ENCODE assay signal across 19 cellular contexts in genomic region chr2:239013670-239013960, GRCh38.
A peak's percentile ranks its signal among the peaks of the same experiment; 100 is the strongest.
DNase-seq lines count a peak whose midpoint lies in the region; ATAC-seq, FAIRE-seq and TF ChIP-seq lines count a peak whose summit lies in the region.
"Had no signal": no experiment of that assay in that cellular context is flagged by ENCODE, and none has a peak within 500 bp of the region (broad histone marks: within the 10 kb centered on the region; RNA-seq: fewer than 3 reads in every experiment).

No MANE protein-coding gene starts in this region.

- DNase-seq in ACHN (peak; percentile 58), RCC 7860 (ENCODE audit: low spot score) (peak; percentile 48), kidney glomerular epithelial cell (lab: John Stamatoyannopoulos, UW) (peak; percentile 31), putamen (ENCODE audit: low spot score) (peak; percentile 42), PC-9 (no peak)
- no peak for DNase-seq in stimulated activated naive B cell treated with anti-CD40 and anti-IgM and Interleukin-4, amounts not matched to agents 10 μg/mL and 1 μg/mL and 100 μg/mL, for 72 hours
- DNase-seq: AML-193; Caco-2; CD8-positive, alpha-beta memory T cell; DMS53 had no signal

- H3K9me3 ChIP-seq in PC-9 (ENCODE audit: insufficient read depth, low read depth) = no peaks in the 10 kb centered on the region
- H3K9me3 ChIP-seq: BLaER1, Caco-2, HAP-1 had no signal

- intact Hi-C loops in PC-9 (cut with micrococcal nuclease; ENCODE audit: unreplicated experiment) = no loop called here

- no TSS peak for BruUV-seq in PC-9 (replicated peaks; lab: Mats Ljungman, UMichigan)

- no peaks in the 10 kb centered on the region for H3K4me1 Mint-ChIP-seq in stimulated activated naive B cell treated with anti-CD40 and anti-IgM and Interleukin-4, amounts not matched to agents 10 μg/mL and 1 μg/mL and 100 μg/mL, for 72 hours
- H3K4me1 Mint-ChIP-seq: CD8-positive, alpha-beta memory T cell had no signal

- no peak overlapping the region for H3K4me3 Mint-ChIP-seq in stimulated activated naive B cell treated with anti-CD40 and anti-IgM and Interleukin-4, amounts not matched to agents 10 μg/mL and 1 μg/mL and 100 μg/mL, for 72 hours
- H3K4me3 Mint-ChIP-seq: CD8-positive, alpha-beta memory T cell had no signal

- H3F3A ChIP-seq in PC-9 (ENCODE audit: insufficient read depth, low read depth) = peaks cover 6% of the 10 kb centered on the region; the same call in 1 of the 2 replicates

- no peak overlapping the region for H3K27ac Mint-ChIP-seq in stimulated activated naive B cell treated with anti-CD40 and anti-IgM and Interleukin-4, amounts not matched to agents 10 μg/mL and 1 μg/mL and 100 μg/mL, for 72 hours
- H3K27ac Mint-ChIP-seq: CD8-positive, alpha-beta memory T cell had no signal

- H3K27me3 ChIP-seq in PC-9 (ENCODE audit: insufficient read depth, low read depth) = peaks cover 100% of the 10 kb centered on the region
- H3K27me3 ChIP-seq: BLaER1 had no signal

- H3K4me3 ChIP-seq in PC-9 = no peak overlapping the region
- H3K4me3 ChIP-seq: BLaER1, GM12878, HAP-1 had no signal

- H3K4me1 ChIP-seq in PC-9 (replicated peaks; ENCODE audit: insufficient read depth) = no peaks in the 10 kb centered on the region
- H3K4me1 ChIP-seq: Caco-2, HAP-1 had no signal

- H3K36me3 ChIP-seq in PC-9 (ENCODE audit: low read depth) = no peaks in the 10 kb centered on the region
- H3K36me3 ChIP-seq: BLaER1, HAP-1 had no signal

- H3K27ac ChIP-seq in PC-9 = no peak overlapping the region
- H3K27ac ChIP-seq: 22Rv1, BLaER1 had no signal

- no peaks in the 10 kb centered on the region for H3K9me2 ChIP-seq in PC-9 (ENCODE audit: insufficient read depth)

- no peaks in the 10 kb centered on the region for H3K79me2 ChIP-seq in PC-9 (ENCODE audit: low read depth)

- CTCF ChIA-PET in PC-9 (lab: Charles Lee) = no interaction called here

- ATAC-seq in GM18520 (IDR thresholded peaks at IDR 0.05; ENCODE audit: unreplicated experiment) (no peak), HG02884 (IDR thresholded peaks at IDR 0.05; ENCODE audit: unreplicated experiment) (no peak)
- ATAC-seq in stimulated activated naive B cell treated with anti-CD40 and anti-IgM and Interleukin-4, amounts not matched to agents 10 μg/mL and 1 μg/mL and 100 μg/mL, for 72 hours (replicated peaks) = no peak
- ATAC-seq: GM12878, HepG2 had no signal

- H3K27me3 Mint-ChIP-seq in stimulated activated naive B cell treated with anti-CD40 and anti-IgM and Interleukin-4, amounts not matched to agents 10 μg/mL and 1 μg/mL and 100 μg/mL, for 72 hours = peaks cover 20 to 24% of the 10 kb centered on the region in 2 donors

- no peaks in the 10 kb centered on the region; the same call in 1 of the 2 replicates for H4K20me1 ChIP-seq in PC-9 (ENCODE audit: insufficient read depth)
- H4K20me1 ChIP-seq: BLaER1 had no signal

- FAIRE-seq in RCC 7860 (lab: Jason Lieb, UNC) = no peak
- FAIRE-seq: GM12878, H1, HepG2, HTR-8/SVneo had no signal

- H3K9me3 Mint-ChIP-seq in stimulated activated naive B cell treated with anti-CD40 and anti-IgM and Interleukin-4, amounts not matched to agents 10 μg/mL and 1 μg/mL and 100 μg/mL, for 72 hours = no peaks in the 10 kb centered on the region
- H3K9me3 Mint-ChIP-seq: CD8-positive, alpha-beta memory T cell had no signal

- in situ Hi-C loops in ACHN (cut with HindIII; ENCODE audit: low pct_ligation_motif_present, low pct_unique_long_range_greater_than_20kb, low sequenced_read_pairs) = no loop called here

- no peak overlapping the region for H2AFZ ChIP-seq in PC-9

- POLR2A ChIA-PET in PC-9 (lab: Charles Lee; ENCODE audit: unreplicated experiment) = no interaction called here

- no peak overlapping the region for H3K4me2 ChIP-seq in PC-9

- no peak for TF ChIP-seq CTCF in PC-9 (conservative IDR thresholded peaks at IDR 0.05)

- no peaks in the 10 kb centered on the region for H3K36me3 Mint-ChIP-seq in stimulated activated naive B cell treated with anti-CD40 and anti-IgM and Interleukin-4, amounts not matched to agents 10 μg/mL and 1 μg/mL and 100 μg/mL, for 72 hours
- H3K36me3 Mint-ChIP-seq: CD8-positive, alpha-beta memory T cell had no signal

Comparison
In these comparisons a context has a peak if more than half of its experiments do, and no peak if none do; other contexts are left out.
1. DNase-seq: peak in ACHN (single experiment), RCC 7860 (single experiment), kidney glomerular epithelial cell (single experiment) and putamen (single experiment); none in stimulated activated naive B cell treated with anti-CD40 and anti-IgM and Interleukin-4, amounts not matched to agents 10 μg/mL and 1 μg/mL and 100 μg/mL, for 72 hours (single experiment) and PC-9 (0 of 2).